2 cellular contexts compared by ENCODE assay signal in the genomic region with DNA sequence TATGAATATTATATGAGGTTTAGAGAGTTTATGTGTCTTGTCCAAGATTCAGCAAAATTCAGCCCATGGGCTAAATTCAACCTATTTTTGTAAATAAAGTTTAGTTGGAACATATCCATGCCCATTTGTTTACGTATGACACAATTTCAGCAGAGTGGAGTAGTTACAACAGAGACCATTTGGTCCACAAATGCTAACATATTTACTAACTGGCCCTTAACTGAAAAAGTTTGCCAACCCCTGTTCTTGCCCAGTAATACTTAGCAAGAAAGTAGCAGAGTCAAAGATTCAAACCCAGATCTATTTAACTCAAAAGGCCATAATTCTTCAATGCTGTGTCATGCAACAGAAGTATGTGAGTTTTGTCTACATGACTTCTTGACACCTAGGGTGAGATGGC.
TF ChIP-seq lines count a peak whose summit lies in the region.

No MANE protein-coding gene starts in this region.

TF ChIP-seq in liver, 16 proteins besides CTCF, POLR2A, EP300 and RAD21:
- TF ChIP-seq NR2F2 (IDR thresholded peaks at IDR 0.05) = no peak
- TF ChIP-seq, protein P1, sequence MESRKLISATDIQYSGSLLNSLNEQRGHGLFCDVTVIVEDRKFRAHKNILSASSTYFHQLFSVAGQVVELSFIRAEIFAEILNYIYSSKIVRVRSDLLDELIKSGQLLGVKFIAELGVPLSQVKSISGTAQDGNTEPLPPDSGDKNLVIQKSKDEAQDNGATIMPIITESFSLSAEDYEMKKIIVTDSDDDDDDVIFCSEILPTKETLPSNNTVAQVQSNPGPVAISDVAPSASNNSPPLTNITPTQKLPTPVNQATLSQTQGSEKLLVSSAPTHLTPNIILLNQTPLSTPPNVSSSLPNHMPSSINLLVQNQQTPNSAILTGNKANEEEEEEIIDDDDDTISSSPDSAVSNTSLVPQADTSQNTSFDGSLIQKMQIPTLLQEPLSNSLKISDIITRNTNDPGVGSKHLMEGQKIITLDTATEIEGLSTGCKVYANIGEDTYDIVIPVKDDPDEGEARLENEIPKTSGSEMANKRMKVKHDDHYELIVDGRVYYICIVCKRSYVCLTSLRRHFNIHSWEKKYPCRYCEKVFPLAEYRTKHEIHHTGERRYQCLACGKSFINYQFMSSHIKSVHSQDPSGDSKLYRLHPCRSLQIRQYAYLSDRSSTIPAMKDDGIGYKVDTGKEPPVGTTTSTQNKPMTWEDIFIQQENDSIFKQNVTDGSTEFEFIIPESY (IDR thresholded peaks at IDR 0.05) = no peak
- peak in 1 of 2 donors; percentile 50 for TF ChIP-seq HNF4A (conservative IDR thresholded peaks at IDR 0.05)
- TF ChIP-seq RXRA (IDR thresholded peaks at IDR 0.05) = peak in 1 of 2 donors; percentile 46
- TF ChIP-seq SP1 (IDR thresholded peaks at IDR 0.05) = no peak
- TF ChIP-seq, protein P2, sequence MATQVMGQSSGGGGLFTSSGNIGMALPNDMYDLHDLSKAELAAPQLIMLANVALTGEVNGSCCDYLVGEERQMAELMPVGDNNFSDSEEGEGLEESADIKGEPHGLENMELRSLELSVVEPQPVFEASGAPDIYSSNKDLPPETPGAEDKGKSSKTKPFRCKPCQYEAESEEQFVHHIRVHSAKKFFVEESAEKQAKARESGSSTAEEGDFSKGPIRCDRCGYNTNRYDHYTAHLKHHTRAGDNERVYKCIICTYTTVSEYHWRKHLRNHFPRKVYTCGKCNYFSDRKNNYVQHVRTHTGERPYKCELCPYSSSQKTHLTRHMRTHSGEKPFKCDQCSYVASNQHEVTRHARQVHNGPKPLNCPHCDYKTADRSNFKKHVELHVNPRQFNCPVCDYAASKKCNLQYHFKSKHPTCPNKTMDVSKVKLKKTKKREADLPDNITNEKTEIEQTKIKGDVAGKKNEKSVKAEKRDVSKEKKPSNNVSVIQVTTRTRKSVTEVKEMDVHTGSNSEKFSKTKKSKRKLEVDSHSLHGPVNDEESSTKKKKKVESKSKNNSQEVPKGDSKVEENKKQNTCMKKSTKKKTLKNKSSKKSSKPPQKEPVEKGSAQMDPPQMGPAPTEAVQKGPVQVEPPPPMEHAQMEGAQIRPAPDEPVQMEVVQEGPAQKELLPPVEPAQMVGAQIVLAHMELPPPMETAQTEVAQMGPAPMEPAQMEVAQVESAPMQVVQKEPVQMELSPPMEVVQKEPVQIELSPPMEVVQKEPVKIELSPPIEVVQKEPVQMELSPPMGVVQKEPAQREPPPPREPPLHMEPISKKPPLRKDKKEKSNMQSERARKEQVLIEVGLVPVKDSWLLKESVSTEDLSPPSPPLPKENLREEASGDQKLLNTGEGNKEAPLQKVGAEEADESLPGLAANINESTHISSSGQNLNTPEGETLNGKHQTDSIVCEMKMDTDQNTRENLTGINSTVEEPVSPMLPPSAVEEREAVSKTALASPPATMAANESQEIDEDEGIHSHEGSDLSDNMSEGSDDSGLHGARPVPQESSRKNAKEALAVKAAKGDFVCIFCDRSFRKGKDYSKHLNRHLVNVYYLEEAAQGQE (IDR thresholded peaks at IDR 0.05) = no peak
- no peak for TF ChIP-seq TAF1 (conservative IDR thresholded peaks at IDR 0.05)
- TF ChIP-seq FOXA2 (IDR thresholded peaks at IDR 0.05) = peak; percentile 69
- TF ChIP-seq EGR1 (IDR thresholded peaks at IDR 0.05; ENCODE audit: low read depth in 2 of 2) = no peak
- no peak for TF ChIP-seq JUND (IDR thresholded peaks at IDR 0.05)
- peak; percentile 51 for TF ChIP-seq FOXA1 (IDR thresholded peaks at IDR 0.05)

TF ChIP-seq in HepG2, 621 proteins besides CTCF, POLR2A, EP300 and RAD21:
- TF ChIP-seq, protein P3, sequence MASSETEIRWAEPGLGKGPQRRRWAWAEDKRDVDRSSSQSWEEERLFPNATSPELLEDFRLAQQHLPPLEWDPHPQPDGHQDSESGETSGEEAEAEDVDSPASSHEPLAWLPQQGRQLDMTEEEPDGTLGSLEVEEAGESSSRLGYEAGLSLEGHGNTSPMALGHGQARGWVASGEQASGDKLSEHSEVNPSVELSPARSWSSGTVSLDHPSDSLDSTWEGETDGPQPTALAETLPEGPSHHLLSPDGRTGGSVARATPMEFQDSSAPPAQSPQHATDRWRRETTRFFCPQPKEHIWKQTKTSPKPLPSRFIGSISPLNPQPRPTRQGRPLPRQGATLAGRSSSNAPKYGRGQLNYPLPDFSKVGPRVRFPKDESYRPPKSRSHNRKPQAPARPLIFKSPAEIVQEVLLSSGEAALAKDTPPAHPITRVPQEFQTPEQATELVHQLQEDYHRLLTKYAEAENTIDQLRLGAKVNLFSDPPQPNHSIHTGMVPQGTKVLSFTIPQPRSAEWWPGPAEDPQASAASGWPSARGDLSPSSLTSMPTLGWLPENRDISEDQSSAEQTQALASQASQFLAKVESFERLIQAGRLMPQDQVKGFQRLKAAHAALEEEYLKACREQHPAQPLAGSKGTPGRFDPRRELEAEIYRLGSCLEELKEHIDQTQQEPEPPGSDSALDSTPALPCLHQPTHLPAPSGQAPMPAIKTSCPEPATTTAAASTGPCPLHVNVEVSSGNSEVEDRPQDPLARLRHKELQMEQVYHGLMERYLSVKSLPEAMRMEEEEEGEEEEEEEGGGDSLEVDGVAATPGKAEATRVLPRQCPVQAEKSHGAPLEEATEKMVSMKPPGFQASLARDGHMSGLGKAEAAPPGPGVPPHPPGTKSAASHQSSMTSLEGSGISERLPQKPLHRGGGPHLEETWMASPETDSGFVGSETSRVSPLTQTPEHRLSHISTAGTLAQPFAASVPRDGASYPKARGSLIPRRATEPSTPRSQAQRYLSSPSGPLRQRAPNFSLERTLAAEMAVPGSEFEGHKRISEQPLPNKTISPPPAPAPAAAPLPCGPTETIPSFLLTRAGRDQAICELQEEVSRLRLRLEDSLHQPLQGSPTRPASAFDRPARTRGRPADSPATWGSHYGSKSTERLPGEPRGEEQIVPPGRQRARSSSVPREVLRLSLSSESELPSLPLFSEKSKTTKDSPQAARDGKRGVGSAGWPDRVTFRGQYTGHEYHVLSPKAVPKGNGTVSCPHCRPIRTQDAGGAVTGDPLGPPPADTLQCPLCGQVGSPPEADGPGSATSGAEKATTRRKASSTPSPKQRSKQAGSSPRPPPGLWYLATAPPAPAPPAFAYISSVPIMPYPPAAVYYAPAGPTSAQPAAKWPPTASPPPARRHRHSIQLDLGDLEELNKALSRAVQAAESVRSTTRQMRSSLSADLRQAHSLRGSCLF (CRISPR knock-in tag; IDR thresholded peaks at IDR 0.05; ENCODE audit: borderline replicate concordance) = no peak
- TF ChIP-seq ZNF776 (CRISPR knock-in tag; IDR thresholded peaks at IDR 0.05) (no peak), ZNF761 (CRISPR knock-in tag; conservative IDR thresholded peaks at IDR 0.05) (no peak)
